In the genomic region with DNA sequence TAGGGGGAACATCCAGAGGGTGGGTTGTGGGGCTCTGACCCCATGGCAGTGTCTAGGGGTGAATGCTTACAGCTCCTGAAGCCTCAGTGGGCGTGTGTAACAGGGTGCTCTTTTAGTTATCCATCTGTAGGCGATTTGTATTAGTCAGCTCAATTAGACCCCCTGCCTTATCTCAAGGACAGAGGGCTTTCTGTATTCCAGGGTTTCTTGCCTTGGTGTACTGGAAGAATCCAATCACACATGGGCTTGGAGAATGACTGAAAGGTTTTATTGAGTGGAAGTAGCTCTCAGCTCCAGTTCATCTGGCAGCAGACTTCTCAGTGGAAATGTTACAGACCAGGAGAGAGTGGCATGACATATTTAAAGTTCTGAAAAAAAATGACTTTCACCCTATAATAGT, we compare ENCODE assay signal across 9 cellular contexts.
"Had no signal": no experiment of that assay in that cellular context is flagged by ENCODE, and none has a peak within 500 bp of the region (broad histone marks: within the 10 kb centered on the region; RNA-seq: fewer than 3 reads in every experiment).

No MANE protein-coding gene starts in this region.

- H3K27ac ChIP-seq: GM23248 had no signal

- H3K4me3 Mint-ChIP-seq: HFFc6, IgD-negative memory B cell had no signal

- H3K4me3 ChIP-seq: GM23248, HAP-1 had no signal

- H3K4me1 ChIP-seq: HAP-1 had no signal

- H3K4me1 Mint-ChIP-seq: IgD-negative memory B cell had no signal

- H3K27ac Mint-ChIP-seq: HFFc6, IgD-negative memory B cell had no signal

- H3K27me3 Mint-ChIP-seq: IgD-negative memory B cell had no signal

- H3K36me3 ChIP-seq: HAP-1 had no signal

- ATAC-seq: HCT116, HepG2 had no signal

- H3K36me3 Mint-ChIP-seq: IgD-negative memory B cell had no signal

- DNase-seq: GM23248, GOT3, H7, HFFc6, KBM-7 had no signal
